8 cellular contexts compared by ENCODE assay signal in the genomic region with DNA sequence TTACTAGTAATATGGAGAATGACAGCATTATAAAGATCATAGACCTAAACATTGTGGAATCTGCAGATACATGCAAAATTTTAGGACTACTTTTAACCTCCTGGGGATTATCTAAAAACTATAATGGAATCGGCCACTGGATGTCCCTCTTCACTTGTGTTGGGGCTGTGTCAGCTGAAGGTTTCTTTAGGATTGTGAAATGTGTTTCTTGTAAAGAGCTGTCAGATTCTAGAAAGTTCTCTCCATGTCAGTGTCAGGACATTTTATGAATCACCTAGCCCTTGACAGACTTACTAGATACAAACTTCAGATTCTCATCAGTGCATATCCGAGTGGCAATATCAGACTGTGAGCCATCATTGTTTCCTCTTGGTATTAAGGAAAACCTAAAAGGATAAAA.
DNase-seq lines count a peak whose midpoint lies in the region; ATAC-seq and TF ChIP-seq lines count a peak whose summit lies in the region.

No MANE protein-coding gene starts in this region.

- H3K4me1 ChIP-seq in body of pancreas (peaks cover 12% of the 10 kb centered on the region), mesendoderm (ENCODE audit: control insufficient read depth, low read depth, low read length) (no peaks in the 10 kb centered on the region)

- peak in 6 of 7 experiments; percentile 27 to 61 (median 54) for TF ChIP-seq CTCF in body of pancreas (IDR thresholded peaks at IDR 0.05)

- H3K79me2 ChIP-seq in mesendoderm (ENCODE audit: control insufficient read depth, insufficient read depth, low read length): no peaks in the 10 kb centered on the region

- no peak overlapping the region for H3K56ac ChIP-seq in mesendoderm (ENCODE audit: low read length)

- peak; percentile 77 for ATAC-seq in body of pancreas
- ATAC-seq in HG02798 (IDR thresholded peaks at IDR 0.05; ENCODE audit: poor library complexity, unreplicated experiment): no peak
- no peak for ATAC-seq in HG02840 (IDR thresholded peaks at IDR 0.05; ENCODE audit: low FRiP score, unreplicated experiment)

- no peak overlapping the region for H3K4ac ChIP-seq in mesendoderm (ENCODE audit: low read depth, low read length)

- H2AK5ac ChIP-seq in mesendoderm (ENCODE audit: low read length): no peak overlapping the region

- no peak for TF ChIP-seq POLR2A in body of pancreas (IDR thresholded peaks at IDR 0.05)

- H3K79me1 ChIP-seq in mesendoderm (ENCODE audit: low read length): no peaks in the 10 kb centered on the region

- no peak overlapping the region for H3K9ac ChIP-seq in mesendoderm (ENCODE audit: low read length)

- H3K27me3 ChIP-seq in body of pancreas (no peaks in the 10 kb centered on the region), mesendoderm (ENCODE audit: insufficient read depth, low read length, poor library complexity) (no peaks in the 10 kb centered on the region)

- H2BK120ac ChIP-seq in mesendoderm (ENCODE audit: low read depth, low read length): no peak overlapping the region

- no peaks in the 10 kb centered on the region for H3K27me3 Mint-ChIP-seq in T-helper 2 cell treated with Interferon-gamma antibody and Interleukin-4, amounts not matched to agents 5 μg/mL and 100 μg/mL, for 36 hours (ENCODE audit: low read depth)

- no peaks in the 10 kb centered on the region for H3K9me3 Mint-ChIP-seq in T-helper 2 cell treated with Interferon-gamma antibody and Interleukin-4, amounts not matched to agents 5 μg/mL and 100 μg/mL, for 36 hours

- no peak overlapping the region for H3K27ac ChIP-seq in body of pancreas
- no peak overlapping the region for H3K27ac ChIP-seq in mesendoderm (ENCODE audit: low read depth, low read length)

- H3K4me3 Mint-ChIP-seq in T-helper 2 cell treated with Interferon-gamma antibody and Interleukin-4, amounts not matched to agents 5 μg/mL and 100 μg/mL, for 36 hours: no peak overlapping the region

- H3K36me3 ChIP-seq in body of pancreas (replicated peaks in 1 of 2; ENCODE audit: insufficient read depth in 1 of 2, low read depth in 2 of 2) (no peaks in the 10 kb centered on the region), mesendoderm (ENCODE audit: control insufficient read depth, insufficient read depth, low read length) (no peaks in the 10 kb centered on the region)

- H2BK15ac ChIP-seq in mesendoderm (replicated peaks; ENCODE audit: low read depth): peak overlapping the region; percentile 6

- no peaks in the 10 kb centered on the region for H3K9me3 ChIP-seq in body of pancreas

- H2BK5ac ChIP-seq in mesendoderm (ENCODE audit: low read length): no peak overlapping the region

- DNase-seq in Daoy (ENCODE audit: low read depth) (peak; percentile 8), NAMALWA (ENCODE audit: low spot score) (peak; percentile 18), body of pancreas (peak in 3 of 4 donors; percentile 9 to 27 (median 14)), mesendoderm (peak; percentile 74)
- DNase-seq in T-helper 2 cell treated with Interferon-gamma antibody and Interleukin-4, amounts not matched to agents 5 μg/mL and 100 μg/mL, for 36 hours (ENCODE audit: low spot score): no peak
- DNase-seq in activated naive CD4-positive, alpha-beta T cell treated with Interleukin-2 at 50 U/mL for 16 hours: no peak

- H3K27ac Mint-ChIP-seq in T-helper 2 cell treated with Interferon-gamma antibody and Interleukin-4, amounts not matched to agents 5 μg/mL and 100 μg/mL, for 36 hours: no peak overlapping the region

- no peak overlapping the region for H3K23ac ChIP-seq in mesendoderm (ENCODE audit: low read length)

- no peak overlapping the region for H4K8ac ChIP-seq in mesendoderm (ENCODE audit: low read depth, low read length)

- no peak overlapping the region for H3K4me3 ChIP-seq in body of pancreas
- H3K4me3 ChIP-seq in mesendoderm (ENCODE audit: low read length): no peak overlapping the region

- no peak overlapping the region for H3K4me2 ChIP-seq in mesendoderm (ENCODE audit: low read length)

- no peak overlapping the region for H4K5ac ChIP-seq in mesendoderm (ENCODE audit: low read length)

- no peaks in the 10 kb centered on the region for H3K36me3 Mint-ChIP-seq in T-helper 2 cell treated with Interferon-gamma antibody and Interleukin-4, amounts not matched to agents 5 μg/mL and 100 μg/mL, for 36 hours (ENCODE audit: low read depth)

- no peaks in the 10 kb centered on the region for H3K4me1 Mint-ChIP-seq in T-helper 2 cell treated with Interferon-gamma antibody and Interleukin-4, amounts not matched to agents 5 μg/mL and 100 μg/mL, for 36 hours (ENCODE audit: low read depth)

- WGBS in body of pancreas, 2 donors: 13 to 28% methylated on average over 2 of the region's 2 CpGs
- no CpG with 5 or more reads among the region's 2 CpGs for WGBS in mesendoderm (ENCODE audit: extremely low coverage, insufficient coverage, low lambda C conversion rate)

- intact Hi-C loops in body of pancreas (cut with DNase I): no loop called here

- no peak overlapping the region for H3K18ac ChIP-seq in mesendoderm (ENCODE audit: low read length)

Comparison
In these comparisons a context has a peak if more than half of its experiments do, and no peak if none do; other contexts are left out.
1. DNase-seq: peak in Daoy (single experiment), NAMALWA (single experiment), body of pancreas (3 of 4) and mesendoderm (single experiment); none in T-helper 2 cell treated with Interferon-gamma antibody and Interleukin-4, amounts not matched to agents 5 μg/mL and 100 μg/mL, for 36 hours (single experiment) and activated naive CD4-positive, alpha-beta T cell treated with Interleukin-2 at 50 U/mL for 16 hours (single experiment).